21 cellular contexts compared by ENCODE assay signal in the genomic region with DNA sequence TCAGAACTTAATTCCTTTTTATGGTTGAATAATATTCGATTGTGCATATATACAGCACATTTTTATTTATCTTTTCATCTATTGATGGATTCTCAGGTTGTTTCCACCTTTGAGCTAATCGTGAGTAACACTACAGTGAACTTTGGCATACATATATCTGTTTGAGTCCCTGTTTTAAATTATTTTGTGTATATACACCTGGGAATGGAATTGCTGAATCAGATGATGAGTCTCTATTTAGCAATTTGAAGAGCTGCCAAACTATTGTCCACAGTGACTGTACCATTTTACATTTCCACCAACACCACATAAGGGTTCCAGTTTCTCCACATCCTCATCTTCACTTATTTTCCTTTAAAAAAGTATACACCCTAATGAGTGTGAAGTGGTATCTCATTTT.
"Had no signal": no experiment of that assay in that cellular context is flagged by ENCODE, and none has a peak within 500 bp of the region (broad histone marks: within the 10 kb centered on the region; RNA-seq: fewer than 3 reads in every experiment).

No MANE protein-coding gene starts in this region.

- DNase-seq: activated CD4-positive, alpha-beta memory T cell treated with anti-CD3 and anti-CD28 coated beads, Interleukin-2, amount 10 ng/mL, durations not matched to agents 7 days and 5 days; activated CD4-positive, alpha-beta T cell treated with anti-CD3 and anti-CD28 coated beads for 36 hours; activated effector memory CD4-positive, alpha-beta T cell treated with Interleukin-2 at 50 U/mL for 16 hours; activated naive CD4-positive, alpha-beta T cell treated with anti-CD3 and anti-CD28 coated beads, Interleukin-2, amount 50 U/mL, for 16 hours; activated T-cell treated with anti-CD3 and anti-CD28 coated beads, Interleukin-2, amount 50 U/mL, for 24 hours; adrenal gland; cortex of kidney; effector CD8-positive, alpha-beta T cell; islet precursor cell; left lung; posterior cingulate gyrus; stimulated activated CD4-positive, alpha-beta T cell treated with anti-CD3 and anti-CD28 coated beads, Interleukin-15, amount 100 ng/mL, for 24 hours; stimulated activated CD4-positive, alpha-beta T cell treated with anti-CD3 and anti-CD28 coated beads, Interleukin-4, amount 100 ng/mL, for 1 hour; stimulated activated naive B cell treated with anti-CD40 and anti-IgM and Interleukin-4, amounts not matched to agents 10 μg/mL and 1 μg/mL and 100 μg/mL, for 72 hours; tibial artery; uterus had no signal

- H3K36me3 ChIP-seq: adrenal gland, left lung, right atrium auricular region, tibial artery, uterus had no signal

- H3K27ac ChIP-seq: adrenal gland, hepatocyte, left lung, right atrium auricular region, skin epidermis, tibial artery, uterus, VCaP had no signal

- H3K9me3 ChIP-seq: adrenal gland, tibial artery, uterus had no signal

- H3K4me3 ChIP-seq: adrenal gland, hepatocyte, left lung, right atrium auricular region, skin epidermis, tibial artery, uterus had no signal

- H3K4me1 ChIP-seq: adrenal gland, left lung, right atrium auricular region, tibial artery, uterus had no signal

- ATAC-seq: activated CD4-positive, alpha-beta T cell treated with anti-CD3 and anti-CD28 coated beads for 36 hours; left lung; natural killer cell treated with Interleukin-12 subunit alpha and Interleukin-12 subunit beta and Interleukin-15 and Interleukin-18, amount 100 ng/mL, for 72 hours; stimulated activated naive B cell treated with anti-CD40 and anti-IgM and Interleukin-4, amounts not matched to agents 10 μg/mL and 1 μg/mL and 100 μg/mL, for 72 hours had no signal

- H3K27me3 ChIP-seq: adrenal gland, hepatocyte, left lung, right atrium auricular region, tibial artery, uterus had no signal
